22 cellular contexts compared by ENCODE assay signal in the genomic region with DNA sequence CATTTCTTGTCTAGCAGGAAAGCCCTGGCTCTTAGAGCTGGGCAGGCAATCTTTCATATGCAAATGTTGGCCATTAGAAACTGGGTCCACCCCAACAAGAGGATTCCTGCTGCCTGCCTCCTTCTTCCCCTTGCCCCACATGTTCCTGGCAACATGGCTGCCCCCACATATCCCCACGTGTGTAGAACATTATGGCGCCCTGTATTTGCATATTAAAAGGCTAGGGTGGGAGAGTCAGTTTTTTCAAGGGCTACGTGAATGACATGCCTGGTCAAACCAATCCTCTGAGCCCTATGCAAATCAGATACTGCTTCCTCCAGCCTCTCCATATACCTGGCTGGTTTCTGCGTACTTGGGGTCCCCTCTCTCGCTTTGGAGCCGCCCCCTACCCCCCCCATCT.
DNase-seq lines count a peak whose midpoint lies in the region; ATAC-seq, FAIRE-seq and TF ChIP-seq lines count a peak whose summit lies in the region.
"Had no signal": no experiment of that assay in that cellular context is flagged by ENCODE, and none has a peak within 500 bp of the region (broad histone marks: within the 10 kb centered on the region; RNA-seq: fewer than 3 reads in every experiment).

No MANE protein-coding gene starts in this region.

- peak overlapping the region; percentile 80 for H3K4me3 Mint-ChIP-seq in T-helper 2 cell treated with Interferon-gamma antibody and Interleukin-4, amounts not matched to agents 5 μg/mL and 100 μg/mL, for 36 hours
- H3K4me3 Mint-ChIP-seq in activated T-helper 17 cell treated with anti-CD3 and anti-CD28 coated beads, Interleukin-2, amount 50 U/mL, for 72 hours = peak overlapping the region; percentile 74
- H3K4me3 Mint-ChIP-seq in natural killer cell = peak overlapping the region; percentile 86
- H3K4me3 Mint-ChIP-seq: nephron progenitor cell had no signal

- H3K27ac ChIP-seq in small intestine (ENCODE audit: low read depth in 1 of 2, low read length in 1 of 2) = no peak overlapping the region
- H3K27ac ChIP-seq: A549, ascending aorta, C4-2B, SJSA1, upper lobe of left lung had no signal

- no peak for FAIRE-seq in small intestine (lab: Jason Lieb, UNC)
- FAIRE-seq: A549, frontal cortex had no signal

- H3K27me3 ChIP-seq in small intestine (ENCODE audit: control insufficient read depth in 2 of 2, insufficient read depth in 2 of 2, low read length in 2 of 2) = no peaks in the 10 kb centered on the region
- H3K27me3 ChIP-seq: ascending aorta, SJSA1, upper lobe of left lung had no signal

- peaks cover 18% of the 10 kb centered on the region for H3K36me3 Mint-ChIP-seq in T-helper 2 cell treated with Interferon-gamma antibody and Interleukin-4, amounts not matched to agents 5 μg/mL and 100 μg/mL, for 36 hours (ENCODE audit: low read depth)
- H3K36me3 Mint-ChIP-seq in activated T-helper 17 cell treated with anti-CD3 and anti-CD28 coated beads, Interleukin-2, amount 50 U/mL, for 72 hours (ENCODE audit: low read depth) = no peaks in the 10 kb centered on the region
- H3K36me3 Mint-ChIP-seq in natural killer cell = no peaks in the 10 kb centered on the region

- no peaks in the 10 kb centered on the region for H3K9me3 ChIP-seq in small intestine (ENCODE audit: control insufficient read depth, low read depth)
- H3K9me3 ChIP-seq: A549, ascending aorta, SJSA1, upper lobe of left lung had no signal

- no peak for DNase-seq in T-helper 2 cell treated with Interferon-gamma antibody and Interleukin-4, amounts not matched to agents 5 μg/mL and 100 μg/mL, for 36 hours (ENCODE audit: low spot score)
- DNase-seq in T-helper 2 cell (no peak), NAMALWA (ENCODE audit: low spot score) (peak; percentile 1), natural killer cell (no peak), occipital lobe (lab: John Stamatoyannopoulos, UW) (no peak), small intestine (no peak), NCI-H1048 (lab: John Stamatoyannopoulos, UW) (no peak)
- DNase-seq: DMS79 treated with DMSO at 0.1 percent for 48 hours; IMR-90; NCI-H1105; NCI-H2227 treated with DMSO at 0.1 percent for 48 hours; nephron progenitor cell; stimulated activated CD4-positive, alpha-beta T cell treated with anti-CD3 and anti-CD28 coated beads, Interleukin-12 subunit alpha, Interleukin-12 subunit beta, amount 100 ng/mL, for 4 hours; stimulated activated naive CD4-positive, alpha-beta T cell treated with Interleukin-2 at 50 U/mL for 16 hours; upper lobe of left lung had no signal

- no peak for TF ChIP-seq CTCF in natural killer cell (IDR thresholded peaks at IDR 0.05)

- intact Hi-C loops in natural killer cell (cut with micrococcal nuclease) = loop anchor here (5.0 kb wide), 2 partner anchors 79 to 134 kb away; no protein-coding TSS in a partner anchor

- WGBS in small intestine, 3 donors = 61 to 73% (median 64%) methylated on average over 6 of the region's 6 CpGs

- H3K36me3 ChIP-seq in small intestine (ENCODE audit: control insufficient read depth in 2 of 2, insufficient read depth in 2 of 2, low read length in 2 of 2) = no peaks in the 10 kb centered on the region
- H3K36me3 ChIP-seq: ascending aorta, SJSA1, upper lobe of left lung had no signal

- no peak overlapping the region for H3K4me3 ChIP-seq in small intestine (ENCODE audit: low read depth in 1 of 2, low read length in 2 of 2)
- H3K4me3 ChIP-seq: A549, ascending aorta, lung, SJSA1, upper lobe of left lung had no signal

- peaks cover 14% of the 10 kb centered on the region for H3K9me3 Mint-ChIP-seq in T-helper 2 cell treated with Interferon-gamma antibody and Interleukin-4, amounts not matched to agents 5 μg/mL and 100 μg/mL, for 36 hours
- no peaks in the 10 kb centered on the region for H3K9me3 Mint-ChIP-seq in activated T-helper 17 cell treated with anti-CD3 and anti-CD28 coated beads, Interleukin-2, amount 50 U/mL, for 72 hours
- no peaks in the 10 kb centered on the region for H3K9me3 Mint-ChIP-seq in natural killer cell

- peaks cover 58% of the 10 kb centered on the region for H3K4me1 Mint-ChIP-seq in T-helper 2 cell treated with Interferon-gamma antibody and Interleukin-4, amounts not matched to agents 5 μg/mL and 100 μg/mL, for 36 hours (ENCODE audit: low read depth)
- H3K4me1 Mint-ChIP-seq in activated T-helper 17 cell treated with anti-CD3 and anti-CD28 coated beads, Interleukin-2, amount 50 U/mL, for 72 hours = peaks cover 43% of the 10 kb centered on the region
- H3K4me1 Mint-ChIP-seq in natural killer cell = peaks cover 58 to 64% of the 10 kb centered on the region in 2 donors

- ATAC-seq in activated T-helper 17 cell treated with anti-CD3 and anti-CD28 coated beads, Interleukin-2, amount 50 U/mL, for 72 hours (replicated peaks) = no peak
- ATAC-seq in natural killer cell = no peak
- ATAC-seq: A549 had no signal

- no peaks in the 10 kb centered on the region for H3K4me1 ChIP-seq in small intestine (ENCODE audit: control insufficient read depth in 2 of 2, insufficient read depth in 1 of 2, low read depth in 1 of 2, low read length in 1 of 2)
- H3K4me1 ChIP-seq: A549, ascending aorta, SJSA1, upper lobe of left lung had no signal

- H3K27ac Mint-ChIP-seq in T-helper 2 cell treated with Interferon-gamma antibody and Interleukin-4, amounts not matched to agents 5 μg/mL and 100 μg/mL, for 36 hours = peak overlapping the region; percentile 93
- H3K27ac Mint-ChIP-seq in activated T-helper 17 cell treated with anti-CD3 and anti-CD28 coated beads, Interleukin-2, amount 50 U/mL, for 72 hours = peak overlapping the region; percentile 93
- peak overlapping the region; percentile 78 to 88 for H3K27ac Mint-ChIP-seq in natural killer cell
- H3K27ac Mint-ChIP-seq: nephron progenitor cell had no signal

- no peaks in the 10 kb centered on the region for H3K27me3 Mint-ChIP-seq in T-helper 2 cell treated with Interferon-gamma antibody and Interleukin-4, amounts not matched to agents 5 μg/mL and 100 μg/mL, for 36 hours (ENCODE audit: low read depth)
- no peaks in the 10 kb centered on the region for H3K27me3 Mint-ChIP-seq in activated T-helper 17 cell treated with anti-CD3 and anti-CD28 coated beads, Interleukin-2, amount 50 U/mL, for 72 hours
- no peaks in the 10 kb centered on the region for H3K27me3 Mint-ChIP-seq in natural killer cell (ENCODE audit: low read depth in 2 of 2)
